ENCODE assay signal across 14 cellular contexts in the genomic region with DNA sequence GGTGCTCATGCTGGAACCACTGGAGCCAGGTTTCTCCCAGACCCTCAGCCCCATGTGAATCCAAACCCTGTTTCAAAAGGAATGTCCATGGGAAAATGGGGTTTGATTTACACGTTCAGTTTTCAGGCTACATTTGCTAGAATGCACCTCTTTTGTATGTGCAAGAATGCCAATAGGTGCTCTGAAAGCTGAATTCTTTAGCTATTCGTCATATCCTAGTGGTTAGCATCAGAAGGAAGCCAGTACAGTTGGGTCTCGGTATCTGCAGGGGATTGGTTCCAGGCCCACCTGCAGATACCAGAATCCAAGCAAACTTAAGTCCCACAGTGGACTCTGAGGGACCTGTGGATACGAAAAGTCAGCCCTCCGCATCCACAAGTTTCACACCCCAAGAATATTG.
"Had no signal": no experiment of that assay in that cellular context is flagged by ENCODE, and none has a peak within 500 bp of the region (broad histone marks: within the 10 kb centered on the region; RNA-seq: fewer than 3 reads in every experiment).

No MANE protein-coding gene starts in this region.

- H3K4me3 Mint-ChIP-seq: activated CD4-positive, alpha-beta T cell treated with anti-CD3 and anti-CD28 coated beads for 36 hours; activated CD8-positive, alpha-beta T cell treated with anti-CD3 and anti-CD28 coated beads for 36 hours; activated naive CD8-positive, alpha-beta T cell treated with anti-CD3 and anti-CD28 coated beads, Interleukin-2, amount 10 ng/mL, durations not matched to agents 7 days and 5 days; activated T-cell treated with anti-CD3 and anti-CD28 coated beads, Interleukin-2, amount 50 U/mL, for 72 hours; stimulated activated naive CD8-positive, alpha-beta T cell treated with anti-CD3 and anti-CD28 coated beads, Interleukin-15, amount 100 ng/mL, for 72 hours had no signal

- H3K36me3 ChIP-seq: right lobe of liver, thoracic aorta had no signal

- H3K27ac ChIP-seq: hepatocyte, psoas muscle, right lobe of liver, thoracic aorta had no signal

- H3K27me3 ChIP-seq: hepatocyte, right lobe of liver had no signal

- H3K27ac Mint-ChIP-seq: activated CD4-positive, alpha-beta T cell treated with anti-CD3 and anti-CD28 coated beads for 36 hours; activated CD8-positive, alpha-beta T cell treated with anti-CD3 and anti-CD28 coated beads for 36 hours; activated naive CD8-positive, alpha-beta T cell treated with anti-CD3 and anti-CD28 coated beads, Interleukin-2, amount 10 ng/mL, durations not matched to agents 7 days and 5 days; activated T-cell treated with anti-CD3 and anti-CD28 coated beads, Interleukin-2, amount 50 U/mL, for 72 hours; stimulated activated naive CD8-positive, alpha-beta T cell treated with anti-CD3 and anti-CD28 coated beads, Interleukin-15, amount 100 ng/mL, for 72 hours had no signal

- H2AFZ ChIP-seq: hepatocyte had no signal

- H3K36me3 Mint-ChIP-seq: activated naive CD8-positive, alpha-beta T cell treated with anti-CD3 and anti-CD28 coated beads, Interleukin-2, amount 10 ng/mL, durations not matched to agents 7 days and 5 days had no signal

- DNase-seq: activated CD4-positive, alpha-beta T cell treated with anti-CD3 and anti-CD28 coated beads for 36 hours; activated CD8-positive, alpha-beta T cell treated with anti-CD3 and anti-CD28 coated beads for 36 hours; activated gamma-delta T cell treated with Interleukin-2 at 50 U/mL for 16 hours; activated naive CD8-positive, alpha-beta T cell treated with anti-CD3 and anti-CD28 coated beads, Interleukin-2, amount 10 ng/mL, durations not matched to agents 7 days and 5 days; activated T-cell treated with anti-CD3 and anti-CD28 coated beads, Interleukin-2, amount 50 U/mL, for 72 hours; aorta; midbrain; psoas muscle; right lobe of liver; stimulated activated naive CD8-positive, alpha-beta T cell treated with anti-CD3 and anti-CD28 coated beads, Interleukin-15, amount 100 ng/mL, for 72 hours; T-helper 2 cell had no signal

- H3K27me3 Mint-ChIP-seq: activated CD4-positive, alpha-beta T cell treated with anti-CD3 and anti-CD28 coated beads for 36 hours; activated CD8-positive, alpha-beta T cell treated with anti-CD3 and anti-CD28 coated beads for 36 hours; activated naive CD8-positive, alpha-beta T cell treated with anti-CD3 and anti-CD28 coated beads, Interleukin-2, amount 10 ng/mL, durations not matched to agents 7 days and 5 days; stimulated activated naive CD8-positive, alpha-beta T cell treated with anti-CD3 and anti-CD28 coated beads, Interleukin-15, amount 100 ng/mL, for 72 hours had no signal

- H3K9me3 Mint-ChIP-seq: activated CD8-positive, alpha-beta T cell treated with anti-CD3 and anti-CD28 coated beads for 36 hours; activated naive CD8-positive, alpha-beta T cell treated with anti-CD3 and anti-CD28 coated beads, Interleukin-2, amount 10 ng/mL, durations not matched to agents 7 days and 5 days; activated T-cell treated with anti-CD3 and anti-CD28 coated beads, Interleukin-2, amount 50 U/mL, for 72 hours; stimulated activated naive CD8-positive, alpha-beta T cell treated with anti-CD3 and anti-CD28 coated beads, Interleukin-15, amount 100 ng/mL, for 72 hours had no signal

- H3K4me1 Mint-ChIP-seq: activated naive CD8-positive, alpha-beta T cell treated with anti-CD3 and anti-CD28 coated beads, Interleukin-2, amount 10 ng/mL, durations not matched to agents 7 days and 5 days had no signal

- H3K4me3 ChIP-seq: hepatocyte, psoas muscle, right lobe of liver, smooth muscle cell, thoracic aorta had no signal

- ATAC-seq: activated CD4-positive, alpha-beta T cell treated with anti-CD3 and anti-CD28 coated beads for 36 hours; activated CD8-positive, alpha-beta T cell treated with anti-CD3 and anti-CD28 coated beads for 36 hours; activated T-cell treated with anti-CD3 and anti-CD28 coated beads, Interleukin-2, amount 50 U/mL, for 72 hours; psoas muscle; right lobe of liver; stimulated activated naive CD8-positive, alpha-beta T cell treated with anti-CD3 and anti-CD28 coated beads, Interleukin-15, amount 100 ng/mL, for 72 hours had no signal

- H3K4me2 ChIP-seq: hepatocyte, smooth muscle cell had no signal

- H3K9me3 ChIP-seq: psoas muscle, right lobe of liver, thoracic aorta had no signal

- H3K4me1 ChIP-seq: psoas muscle had no signal
